Comparison of ENCODE assay signal across 8 cellular contexts in the genomic region with DNA sequence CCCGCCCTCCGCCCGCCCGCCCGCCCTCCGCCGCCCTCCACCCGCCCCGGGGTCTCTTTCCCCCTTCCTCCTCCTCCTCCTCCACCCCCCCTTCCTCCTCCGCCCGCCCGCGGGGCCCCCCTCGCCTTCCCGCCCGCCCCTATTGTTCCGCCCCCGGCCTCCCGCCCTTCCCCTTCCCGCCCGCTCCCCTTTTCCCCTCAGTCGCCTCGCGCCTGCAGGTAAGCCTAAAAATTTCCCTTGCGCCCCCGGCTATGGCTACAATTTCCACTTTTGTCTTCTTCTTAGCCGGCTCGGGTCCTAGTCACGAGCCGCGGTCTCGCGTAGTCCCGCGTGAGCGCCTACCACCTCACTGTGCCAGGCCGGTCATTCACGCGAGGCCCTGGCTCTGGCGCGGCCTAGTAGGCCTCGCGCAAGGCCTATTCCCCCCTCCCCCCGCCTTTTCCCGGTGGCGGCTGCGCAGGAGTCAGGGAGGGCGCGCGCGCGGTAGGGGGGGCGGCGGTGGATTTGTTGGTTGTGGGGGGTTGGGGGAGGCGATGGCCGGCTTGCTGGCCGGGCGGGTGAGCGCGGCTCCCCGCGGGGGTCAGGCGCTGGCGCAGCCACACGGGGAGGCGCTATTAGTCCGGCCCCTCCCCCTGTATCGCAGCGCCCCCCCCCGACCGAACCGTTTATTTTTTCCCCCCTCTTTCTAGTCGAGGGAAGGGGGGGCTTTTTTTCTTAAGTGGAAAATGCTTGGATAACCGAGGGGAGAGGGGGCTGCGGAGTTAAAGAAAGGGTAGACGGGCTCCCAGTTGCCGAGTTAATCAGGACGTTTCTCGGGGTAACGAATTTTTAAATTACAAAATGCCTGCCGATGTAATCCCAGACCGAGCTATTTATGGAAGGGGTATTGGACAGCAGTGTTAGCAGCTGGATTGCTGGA. TPM values are rescaled to one million over a fixed set of nuclear protein-coding genes. Genes with fewer than 3 reads are reported as not detected.
DNase-seq lines count a peak whose midpoint lies in the region; ATAC-seq and TF ChIP-seq lines count a peak whose summit lies in the region.

No MANE protein-coding gene starts in this region.

- peak; percentile 34 for TF ChIP-seq CTCF in colonic mucosa (IDR thresholded peaks at IDR 0.05)

- H3K4me3 Mint-ChIP-seq in activated CD4-positive, alpha-beta T cell treated with anti-CD3 and anti-CD28 coated beads, Interleukin-2, amount 10 ng/mL, durations not matched to agents 7 days and 5 days: peak overlapping the region; percentile 100

- H3K27ac ChIP-seq in colonic mucosa: peak overlapping the region; percentile 91

- intact Hi-C loops in colonic mucosa (cut with DNase I): loop anchor here (10.0 kb wide), 1 partner anchor 52 kb away; the partner anchor contains the start of genes NPFF and TARBP2

- peaks cover 37% of the 10 kb centered on the region for H3K4me1 Mint-ChIP-seq in activated CD4-positive, alpha-beta T cell treated with anti-CD3 and anti-CD28 coated beads, Interleukin-2, amount 10 ng/mL, durations not matched to agents 7 days and 5 days

- peak overlapping the region; percentile 85 to 96 for H3K9ac ChIP-seq in colonic mucosa (ENCODE audit: low read depth in 2 of 2, low read length in 2 of 2)

- H3K9me3 ChIP-seq in colonic mucosa: no peaks in the 10 kb centered on the region

- H3K4me3 ChIP-seq in colonic mucosa: peak overlapping the region; percentile 64

- CTCF ChIA-PET in activated CD4-positive, alpha-beta T cell treated with anti-CD3 and anti-CD28 coated beads, Interleukin-2, amount 10 ng/mL, durations not matched to agents 7 days and 5 days (lab: Charles Lee): interaction anchor here (0.6 to 1.6 kb wide), 5 partner anchors 18 to 135 kb away, joined by 3 to 5 read pairs (median 3); partner anchors contain the start of gene AAAS

- no peaks in the 10 kb centered on the region for H3K9me3 Mint-ChIP-seq in activated CD4-positive, alpha-beta T cell treated with anti-CD3 and anti-CD28 coated beads, Interleukin-2, amount 10 ng/mL, durations not matched to agents 7 days and 5 days

- DNase-seq in Caki2 (ENCODE audit: low read depth): peak; percentile 89
- peak; percentile 77 for DNase-seq in NCI-H345 (lab: John Stamatoyannopoulos, UW)
- peak; percentile 78 for DNase-seq in activated CD4-positive, alpha-beta T cell treated with anti-CD3 and anti-CD28 coated beads, Interleukin-2, amount 10 ng/mL, durations not matched to agents 7 days and 5 days
- DNase-seq in colonic mucosa: peak; percentile 85
- peak; percentile 96 for DNase-seq in left kidney (ENCODE audit: low read depth, low spot score)
- DNase-seq in stimulated activated CD4-positive, alpha-beta T cell treated with anti-CD3 and anti-CD28 coated beads, Interleukin-1b, Interleukin-23, amount 100 ng/mL, for 1 hour (ENCODE audit: low read depth in 2 of 2): peak; percentile 36 to 52

- ATAC-seq in HG02759 (IDR thresholded peaks at IDR 0.05; ENCODE audit: unreplicated experiment) (peak; percentile 28), HG02970 (IDR thresholded peaks at IDR 0.05; ENCODE audit: low FRiP score, unreplicated experiment) (no peak)

- H3K27ac Mint-ChIP-seq in activated CD4-positive, alpha-beta T cell treated with anti-CD3 and anti-CD28 coated beads, Interleukin-2, amount 10 ng/mL, durations not matched to agents 7 days and 5 days: peak overlapping the region; percentile 100

- in situ Hi-C loops in Caki2 (cut with HindIII; ENCODE audit: low pct_unique_long_range_greater_than_20kb, low sequenced_read_pairs): no loop called here

- no peaks in the 10 kb centered on the region for H3K27me3 Mint-ChIP-seq in activated CD4-positive, alpha-beta T cell treated with anti-CD3 and anti-CD28 coated beads, Interleukin-2, amount 10 ng/mL, durations not matched to agents 7 days and 5 days

- H3K36me3 ChIP-seq in colonic mucosa: peaks cover 31% of the 10 kb centered on the region

- no peaks in the 10 kb centered on the region for H3K27me3 ChIP-seq in colonic mucosa

- H3K4me1 ChIP-seq in colonic mucosa: no peaks in the 10 kb centered on the region

- POLR2A ChIA-PET in activated CD4-positive, alpha-beta T cell treated with anti-CD3 and anti-CD28 coated beads, Interleukin-2, amount 10 ng/mL, durations not matched to agents 7 days and 5 days (lab: Charles Lee): interaction anchor here (0.6 kb wide), 1 partner anchor 46 kb away, joined by 3 read pairs; no protein-coding TSS in a partner anchor

- peaks cover 52% of the 10 kb centered on the region for H3K36me3 Mint-ChIP-seq in activated CD4-positive, alpha-beta T cell treated with anti-CD3 and anti-CD28 coated beads, Interleukin-2, amount 10 ng/mL, durations not matched to agents 7 days and 5 days (ENCODE audit: low read depth)

RNA-seq across cellular contexts. Expression of gene PCBP2, which starts 0.5 kb away (rescaled TPM):
- 190 and 201 TPM in 2 replicates for total RNA-seq in Caki2 (2014; rRNA removed; shearing (Covaris generic); ENCODE audit: low replicate concordance)
- total RNA-seq in activated CD4-positive, alpha-beta T cell treated with anti-CD3 and anti-CD28 coated beads, Interleukin-2, amount 10 ng/mL, durations not matched to agents 7 days and 5 days: 100 to 1,000 TPM; 882 to 943 TPM
- 100 to 1,000 TPM; 579 to 596 TPM for total RNA-seq in colonic mucosa

RNA-seq across cellular contexts. Expression of gene PRR13, which starts 10.9 kb away (rescaled TPM):
- 151 and 174 TPM in 2 replicates for total RNA-seq in Caki2 (2014; rRNA removed; shearing (Covaris generic); ENCODE audit: low replicate concordance)
- 100 to 1,000 TPM; 223 to 229 TPM for total RNA-seq in activated CD4-positive, alpha-beta T cell treated with anti-CD3 and anti-CD28 coated beads, Interleukin-2, amount 10 ng/mL, durations not matched to agents 7 days and 5 days
- 100 to 1,000 TPM; 331 to 504 TPM for total RNA-seq in colonic mucosa

RNA-seq across cellular contexts. Expression of gene AMHR2, which starts 28.8 kb away (rescaled TPM):
- not detected in 2 replicates for total RNA-seq in Caki2 (2014; rRNA removed; shearing (Covaris generic); ENCODE audit: low replicate concordance)
- total RNA-seq in activated CD4-positive, alpha-beta T cell treated with anti-CD3 and anti-CD28 coated beads, Interleukin-2, amount 10 ng/mL, durations not matched to agents 7 days and 5 days: not detected
- total RNA-seq in colonic mucosa: under 1 TPM in 1 of 2 donors, not detected in 1; 0.17 TPM

RNA-seq across cellular contexts. Expression of gene MAP3K12, which starts 46.8 kb away (rescaled TPM):
- 23.2 and 31.1 TPM in 2 replicates for total RNA-seq in Caki2 (2014; rRNA removed; shearing (Covaris generic); ENCODE audit: low replicate concordance)
- 10 to 100 TPM; 26.0 to 26.1 TPM for total RNA-seq in activated CD4-positive, alpha-beta T cell treated with anti-CD3 and anti-CD28 coated beads, Interleukin-2, amount 10 ng/mL, durations not matched to agents 7 days and 5 days
- 1 to 10 TPM; 3.2 to 3.8 TPM for total RNA-seq in colonic mucosa

RNA-seq across cellular contexts. Expression of gene TARBP2, which starts 48.7 kb away (rescaled TPM):
- 101 and 110 TPM in 2 replicates for total RNA-seq in Caki2 (2014; rRNA removed; shearing (Covaris generic); ENCODE audit: low replicate concordance)
- total RNA-seq in activated CD4-positive, alpha-beta T cell treated with anti-CD3 and anti-CD28 coated beads, Interleukin-2, amount 10 ng/mL, durations not matched to agents 7 days and 5 days: 10 to 100 TPM; 32.6 to 35.9 TPM
- total RNA-seq in colonic mucosa: 10 to 100 TPM; 20.7 to 36.9 TPM

Comparison
In these comparisons a context has a peak if more than half of its experiments do, and no peak if none do; other contexts are left out.
1. DNase-seq: peak in every context shown above with its lines; median percentile 96 in left kidney; 89 in Caki2; 85 in colonic mucosa; 78 in activated CD4-positive, alpha-beta T cell treated with anti-CD3 and anti-CD28 coated beads, Interleukin-2, amount 10 ng/mL, durations not matched to agents 7 days and 5 days; 77 in NCI-H345; 44 in stimulated activated CD4-positive, alpha-beta T cell treated with anti-CD3 and anti-CD28 coated beads, Interleukin-1b, Interleukin-23, amount 100 ng/mL, for 1 hour.